1 cellular context compared by ENCODE assay signal in genomic region chr17:47840742-47841487, GRCh38.
A peak's percentile ranks its signal among the peaks of the same experiment; 100 is the strongest.
TF ChIP-seq lines count a peak whose summit lies in the region.

SCRN2 (minus strand) TSS chr17:47841273; CDS start chr17:47840843, 430 bp downstream.

TF ChIP-seq in K562, 482 proteins besides CTCF, POLR2A, EP300 and RAD21 (continued from another document and continues in another):
- TF ChIP-seq STAT5B (CRISPR knock-in tag; IDR thresholded peaks at IDR 0.05) (no peak), EHMT2 (IDR thresholded peaks at IDR 0.05) (no peak), MBD2 (IDR thresholded peaks at IDR 0.05; ENCODE audit: borderline replicate concordance, low read depth) (no peak; the same call in 1 of the 2 replicates), PRPF4 (IDR thresholded peaks at IDR 0.05; ENCODE audit: insufficient read depth, low read depth, low read length, poor library complexity, severe bottlenecking) (no peak), NCOA2 (IDR thresholded peaks at IDR 0.05; ENCODE audit: partially characterized antibody in 2 of 2) (no peak), SRF (CRISPR knock-in tag; IDR thresholded peaks at IDR 0.05) (peak in 1 of 2 experiments; percentile 64; a peak in 2 of 4 replicates), SMARCE1 (IDR thresholded peaks at IDR 0.05) (no peak), ZNF696 (CRISPR knock-in tag; conservative IDR thresholded peaks at IDR 0.05) (no peak), MAFG (tag; conservative IDR thresholded peaks at IDR 0.05) (no peak), HDAC8 (tag; IDR thresholded peaks at IDR 0.05) (no peak), NFE2 (IDR thresholded peaks at IDR 0.05; ENCODE audit: low read depth) (no peak), SP1 (CRISPR knock-in tag; IDR thresholded peaks at IDR 0.05) (peak; percentile 72), MCM5 (IDR thresholded peaks at IDR 0.05; ENCODE audit: low read depth) (no peak), ZNF398 (CRISPR knock-in tag; IDR thresholded peaks at IDR 0.05) (no peak), TFAP4 (CRISPR knock-in tag; IDR thresholded peaks at IDR 0.05; ENCODE audit: borderline replicate concordance) (peak; percentile 92), ZNF316 (IDR thresholded peaks at IDR 0.05) (no peak), GTF2F1 (IDR thresholded peaks at IDR 0.05; ENCODE audit: low read depth, low read length) (no peak), GTF2B (IDR thresholded peaks at IDR 0.05; ENCODE audit: extremely low read depth, insufficient read length) (no peak), ERF (CRISPR knock-in tag; IDR thresholded peaks at IDR 0.05) (no peak), ZNF23 (CRISPR knock-in tag; IDR thresholded peaks at IDR 0.05) (no peak), HMG20A (CRISPR knock-in tag; conservative IDR thresholded peaks at IDR 0.05) (no peak), GTF2A2 (tag; IDR thresholded peaks at IDR 0.05) (no peak), NR4A1 (CRISPR knock-in tag; IDR thresholded peaks at IDR 0.05) (no peak), NR4A1 (tag; IDR thresholded peaks at IDR 0.05) (peak; percentile 55; the same call in 1 of the 2 replicates), ATF1 (CRISPR knock-in tag; IDR thresholded peaks at IDR 0.05) (no peak), ATF1 (tag; IDR thresholded peaks at IDR 0.05) (peak; percentile 52), ZNF212 (CRISPR knock-in tag; IDR thresholded peaks at IDR 0.05) (no peak), MGA (IDR thresholded peaks at IDR 0.05) (peak; percentile 61), ELF4 (CRISPR knock-in tag; IDR thresholded peaks at IDR 0.05) (0 out of 2 replicates have a peak, but pooled peaks have one; percentile 36), TCF7 (IDR thresholded peaks at IDR 0.05; ENCODE audit: borderline replicate concordance) (no peak), TAF9B (IDR thresholded peaks at IDR 0.05; ENCODE audit: partially characterized antibody) (no peak), RBFOX2 (IDR thresholded peaks at IDR 0.05; ENCODE audit: low read depth, low read length) (peak; percentile 75), ZFX (CRISPR knock-in tag; IDR thresholded peaks at IDR 0.05) (peak; percentile 97), NR2C2 (CRISPR knock-in tag; IDR thresholded peaks at IDR 0.05) (peak; percentile 93), NR2C2 (tag; IDR thresholded peaks at IDR 0.05) (peak; percentile 98), HSF4 (CRISPR knock-in tag; IDR thresholded peaks at IDR 0.05; ENCODE audit: borderline replicate concordance) (no peak), NFIC (IDR thresholded peaks at IDR 0.05) (no peak), HMBOX1 (IDR thresholded peaks at IDR 0.05) (no peak), SMAD1 (IDR thresholded peaks at IDR 0.05; ENCODE audit: low read depth, low read length, partially characterized antibody) (no peak), TAF1 (IDR thresholded peaks at IDR 0.05; ENCODE audit: control insufficient read depth, extremely low read depth, insufficient read depth, low read length, severe bottlenecking) (peak; percentile 30)
- TF ChIP-seq, protein P1, sequence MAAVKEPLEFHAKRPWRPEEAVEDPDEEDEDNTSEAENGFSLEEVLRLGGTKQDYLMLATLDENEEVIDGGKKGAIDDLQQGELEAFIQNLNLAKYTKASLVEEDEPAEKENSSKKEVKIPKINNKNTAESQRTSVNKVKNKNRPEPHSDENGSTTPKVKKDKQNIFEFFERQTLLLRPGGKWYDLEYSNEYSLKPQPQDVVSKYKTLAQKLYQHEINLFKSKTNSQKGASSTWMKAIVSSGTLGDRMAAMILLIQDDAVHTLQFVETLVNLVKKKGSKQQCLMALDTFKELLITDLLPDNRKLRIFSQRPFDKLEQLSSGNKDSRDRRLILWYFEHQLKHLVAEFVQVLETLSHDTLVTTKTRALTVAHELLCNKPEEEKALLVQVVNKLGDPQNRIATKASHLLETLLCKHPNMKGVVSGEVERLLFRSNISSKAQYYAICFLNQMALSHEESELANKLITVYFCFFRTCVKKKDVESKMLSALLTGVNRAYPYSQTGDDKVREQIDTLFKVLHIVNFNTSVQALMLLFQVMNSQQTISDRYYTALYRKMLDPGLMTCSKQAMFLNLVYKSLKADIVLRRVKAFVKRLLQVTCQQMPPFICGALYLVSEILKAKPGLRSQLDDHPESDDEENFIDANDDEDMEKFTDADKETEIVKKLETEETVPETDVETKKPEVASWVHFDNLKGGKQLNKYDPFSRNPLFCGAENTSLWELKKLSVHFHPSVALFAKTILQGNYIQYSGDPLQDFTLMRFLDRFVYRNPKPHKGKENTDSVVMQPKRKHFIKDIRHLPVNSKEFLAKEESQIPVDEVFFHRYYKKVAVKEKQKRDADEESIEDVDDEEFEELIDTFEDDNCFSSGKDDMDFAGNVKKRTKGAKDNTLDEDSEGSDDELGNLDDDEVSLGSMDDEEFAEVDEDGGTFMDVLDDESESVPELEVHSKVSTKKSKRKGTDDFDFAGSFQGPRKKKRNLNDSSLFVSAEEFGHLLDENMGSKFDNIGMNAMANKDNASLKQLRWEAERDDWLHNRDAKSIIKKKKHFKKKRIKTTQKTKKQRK (IDR thresholded peaks at IDR 0.05; ENCODE audit: borderline replicate concordance, low read depth, low read length): no peak
- TF ChIP-seq, protein P2, sequence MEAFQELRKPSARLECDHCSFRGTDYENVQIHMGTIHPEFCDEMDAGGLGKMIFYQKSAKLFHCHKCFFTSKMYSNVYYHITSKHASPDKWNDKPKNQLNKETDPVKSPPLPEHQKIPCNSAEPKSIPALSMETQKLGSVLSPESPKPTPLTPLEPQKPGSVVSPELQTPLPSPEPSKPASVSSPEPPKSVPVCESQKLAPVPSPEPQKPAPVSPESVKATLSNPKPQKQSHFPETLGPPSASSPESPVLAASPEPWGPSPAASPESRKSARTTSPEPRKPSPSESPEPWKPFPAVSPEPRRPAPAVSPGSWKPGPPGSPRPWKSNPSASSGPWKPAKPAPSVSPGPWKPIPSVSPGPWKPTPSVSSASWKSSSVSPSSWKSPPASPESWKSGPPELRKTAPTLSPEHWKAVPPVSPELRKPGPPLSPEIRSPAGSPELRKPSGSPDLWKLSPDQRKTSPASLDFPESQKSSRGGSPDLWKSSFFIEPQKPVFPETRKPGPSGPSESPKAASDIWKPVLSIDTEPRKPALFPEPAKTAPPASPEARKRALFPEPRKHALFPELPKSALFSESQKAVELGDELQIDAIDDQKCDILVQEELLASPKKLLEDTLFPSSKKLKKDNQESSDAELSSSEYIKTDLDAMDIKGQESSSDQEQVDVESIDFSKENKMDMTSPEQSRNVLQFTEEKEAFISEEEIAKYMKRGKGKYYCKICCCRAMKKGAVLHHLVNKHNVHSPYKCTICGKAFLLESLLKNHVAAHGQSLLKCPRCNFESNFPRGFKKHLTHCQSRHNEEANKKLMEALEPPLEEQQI (IDR thresholded peaks at IDR 0.05): no peak
- TF ChIP-seq, protein P3, sequence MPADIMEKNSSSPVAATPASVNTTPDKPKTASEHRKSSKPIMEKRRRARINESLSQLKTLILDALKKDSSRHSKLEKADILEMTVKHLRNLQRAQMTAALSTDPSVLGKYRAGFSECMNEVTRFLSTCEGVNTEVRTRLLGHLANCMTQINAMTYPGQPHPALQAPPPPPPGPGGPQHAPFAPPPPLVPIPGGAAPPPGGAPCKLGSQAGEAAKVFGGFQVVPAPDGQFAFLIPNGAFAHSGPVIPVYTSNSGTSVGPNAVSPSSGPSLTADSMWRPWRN (IDR thresholded peaks at IDR 0.05; ENCODE audit: low read depth): no peak
